Comparison of ENCODE assay signal across 24 cellular contexts in the genomic region with DNA sequence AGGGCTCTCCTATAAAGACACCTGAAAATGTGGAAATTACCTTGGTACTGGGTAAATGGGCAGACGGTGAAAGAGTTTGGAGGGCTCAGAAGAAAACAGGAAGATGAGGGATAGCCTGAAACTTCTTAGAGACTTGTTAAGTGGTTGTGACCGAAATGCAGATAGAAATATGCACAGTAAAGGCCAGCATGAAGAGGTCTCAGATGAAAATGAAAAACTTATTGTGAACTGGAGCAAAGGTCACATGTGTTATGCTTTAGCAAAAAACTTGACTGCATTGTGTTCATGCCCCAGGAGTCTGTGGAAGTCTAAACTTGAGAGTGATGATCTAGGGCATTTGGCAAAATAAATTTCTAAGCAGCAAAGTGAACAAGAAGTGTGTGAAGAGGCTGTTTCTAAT.
"Had no signal": no experiment of that assay in that cellular context is flagged by ENCODE, and none has a peak within 500 bp of the region (broad histone marks: within the 10 kb centered on the region; RNA-seq: fewer than 3 reads in every experiment).

No MANE protein-coding gene starts in this region.

- H3K27me3 ChIP-seq: MG63 had no signal

- H3K4me3 ChIP-seq: MG63 had no signal

- H3K9ac ChIP-seq: SK-N-SH had no signal

- H3K9me3 ChIP-seq: MG63, SK-N-SH had no signal

- H3K27ac ChIP-seq: RWPE1 had no signal

- H3K36me3 ChIP-seq: MG63 had no signal

- ATAC-seq: HepG2, Panc1, PC-3 had no signal

- H3K4me2 ChIP-seq: SK-N-SH had no signal

- DNase-seq: IMR-90; Karpas-422; KG1; MG63; NCI-H1092 treated with DMSO at 0.1 percent for 48 hours; NCI-H1436; NCI-H187; NCI-H2029; NCI-H2081 treated with DMSO at 0.1 percent for 48 hours; NCI-H2171; NCI-H226; NCI-H446; NCI-H510A; NCI-H524 treated with DMSO at 0.1 percent for 48 hours; NCI-H69; NCI-H774; NK-92 treated with Interleukin-12 subunit alpha and Interleukin-12 subunit beta, amount 100 ng/mL, for 24 hours; PC-3; SHP77; SK-N-SH; T-helper 1 cell had no signal

- H3K9me2 ChIP-seq: SK-N-SH had no signal
